28 cellular contexts compared by ENCODE assay signal in genomic region chr9:2742214-2742613, GRCh38. TPM values are rescaled to one million over a fixed set of nuclear protein-coding genes. Genes with fewer than 3 reads are reported as not detected.
"Had no signal": no experiment of that assay in that cellular context is flagged by ENCODE, and none has a peak within 500 bp of the region (broad histone marks: within the 10 kb centered on the region; RNA-seq: fewer than 3 reads in every experiment).

No MANE protein-coding gene starts in this region.

- H3K4me3 ChIP-seq: SK-N-MC had no signal

- DNase-seq: activated CD4-positive, alpha-beta memory T cell treated with anti-CD3 and anti-CD28 coated beads for 36 hours; activated CD4-positive, alpha-beta T cell treated with anti-CD3 and anti-CD28 coated beads, Interleukin-2, amount 10 ng/mL, durations not matched to agents 7 days and 5 days; activated CD4-positive, CD25-positive, alpha-beta regulatory T cell; activated CD8-positive, alpha-beta memory T cell treated with anti-CD3 and anti-CD28 coated beads for 24 hours; activated effector memory CD4-positive, alpha-beta T cell treated with anti-CD3 and anti-CD28 coated beads, Interleukin-2, amount 50 U/mL, for 16 hours; activated naive CD4-positive, alpha-beta T cell treated with Interleukin-2 at 50 U/mL for 16 hours; activated naive CD8-positive, alpha-beta T cell treated with anti-CD3 and anti-CD28 coated beads, Interleukin-2, amount 50 U/mL, for 24 hours; activated T-cell treated with anti-CD3 and anti-CD28 coated beads, Interleukin-2, amount 50 U/mL, for 4 hours; amygdala; brain microvascular endothelial cell; caudate nucleus; NCI-H1092; NCI-H1417; NCI-H1930; NCI-H2227 treated with DMSO at 0.1 percent for 48 hours; NCI-H526 treated with DMSO at 0.1 percent for 48 hours; NCI-H82; T-cell had no signal

- H3K27me3 ChIP-seq: brain microvascular endothelial cell had no signal

- H3K9ac ChIP-seq: KMS-11 had no signal

- H3K4me2 ChIP-seq: KMS-11 had no signal

- H3K27ac ChIP-seq: brain microvascular endothelial cell, KMS-11, SK-N-MC, VCaP had no signal

RNA-seq across cellular contexts. Expression of gene KCNV2, which starts 24.9 kb away (rescaled TPM):
- total RNA-seq: activated CD4-positive, alpha-beta memory T cell treated with anti-CD3 and anti-CD28 coated beads for 36 hours; activated CD4-positive, alpha-beta T cell treated with anti-CD3 and anti-CD28 coated beads, Interleukin-2, amount 10 ng/mL, durations not matched to agents 7 days and 5 days; activated naive CD4-positive, alpha-beta T cell treated with anti-CD3 and anti-CD28 coated beads, Interleukin-2, amount 50 U/mL, for 72 hours; activated T-cell treated with anti-CD3 and anti-CD28 coated beads, Interleukin-2, amount 50 U/mL, for 4 hours; astrocyte; MCF 10A; NCI-H460; OCI-LY7; RPMI7951; T-cell; T-helper 2 cell treated with Interferon-gamma antibody and Interleukin-4, amounts not matched to agents 100 ng/mL and 5 ng/mL, for 36 hours had no signal
